19 cellular contexts compared by ENCODE assay signal in genomic region chr20:32898721-32899120, GRCh38. TPM values are rescaled to one million over a fixed set of nuclear protein-coding genes. Genes with fewer than 3 reads are reported as not detected.
DNase-seq lines count a peak whose midpoint lies in the region; ATAC-seq and TF ChIP-seq lines count a peak whose summit lies in the region.
"Had no signal": no experiment of that assay in that cellular context is flagged by ENCODE, and none has a peak within 500 bp of the region (broad histone marks: within the 10 kb centered on the region; RNA-seq: fewer than 3 reads in every experiment).

No MANE protein-coding gene starts in this region.

- peaks cover 4% of the 10 kb centered on the region; the same call in 1 of the 2 replicates for H3K4me1 ChIP-seq in GM23338 (ENCODE audit: insufficient read depth)
- H3K4me1 ChIP-seq: SJSA1, transverse colon had no signal

- H2AFZ ChIP-seq in GM23338: no peak overlapping the region
- H2AFZ ChIP-seq: neural progenitor cell had no signal

- H3K9me3 Mint-ChIP-seq in activated naive CD8-positive, alpha-beta T cell treated with anti-CD3 and anti-CD28 coated beads, Interleukin-2, amount 10 ng/mL, durations not matched to agents 7 days and 5 days: no peaks in the 10 kb centered on the region
- no peaks in the 10 kb centered on the region for H3K9me3 Mint-ChIP-seq in activated naive CD8-positive, alpha-beta T cell treated with anti-CD3 and anti-CD28 coated beads, Interleukin-2, amount 50 U/mL, for 24 hours
- H3K9me3 Mint-ChIP-seq in stimulated activated effector memory CD8-positive, alpha-beta T cell treated with anti-CD3 and anti-CD28 coated beads, Interleukin-12 subunit alpha, Interleukin-12 subunit beta, amount 100 ng/mL, for 72 hours: no peaks in the 10 kb centered on the region
- no peaks in the 10 kb centered on the region; the same call in 2 of the 3 replicates for H3K9me3 Mint-ChIP-seq in GM23338
- H3K9me3 Mint-ChIP-seq: activated CD4-positive, alpha-beta T cell treated with anti-CD3 and anti-CD28 coated beads, Interleukin-2, amount 10 ng/mL, durations not matched to agents 7 days and 5 days; activated T-cell treated with anti-CD3 and anti-CD28 coated beads, Interleukin-2, amount 50 U/mL, for 4 hours; immature natural killer cell; neural progenitor cell had no signal

- no peak overlapping the region for H3K4me3 Mint-ChIP-seq in activated naive CD8-positive, alpha-beta T cell treated with anti-CD3 and anti-CD28 coated beads, Interleukin-2, amount 10 ng/mL, durations not matched to agents 7 days and 5 days
- H3K4me3 Mint-ChIP-seq in activated naive CD8-positive, alpha-beta T cell treated with anti-CD3 and anti-CD28 coated beads, Interleukin-2, amount 50 U/mL, for 24 hours: no peak overlapping the region
- H3K4me3 Mint-ChIP-seq in stimulated activated effector memory CD8-positive, alpha-beta T cell treated with anti-CD3 and anti-CD28 coated beads, Interleukin-12 subunit alpha, Interleukin-12 subunit beta, amount 100 ng/mL, for 72 hours: no peak overlapping the region
- no peak overlapping the region for H3K4me3 Mint-ChIP-seq in GM23338
- H3K4me3 Mint-ChIP-seq: activated CD4-positive, alpha-beta T cell treated with anti-CD3 and anti-CD28 coated beads, Interleukin-2, amount 10 ng/mL, durations not matched to agents 7 days and 5 days; activated T-cell treated with anti-CD3 and anti-CD28 coated beads, Interleukin-2, amount 50 U/mL, for 4 hours; immature natural killer cell; neural progenitor cell had no signal

- no peaks in the 10 kb centered on the region for H3K27me3 Mint-ChIP-seq in activated naive CD8-positive, alpha-beta T cell treated with anti-CD3 and anti-CD28 coated beads, Interleukin-2, amount 10 ng/mL, durations not matched to agents 7 days and 5 days
- no peaks in the 10 kb centered on the region for H3K27me3 Mint-ChIP-seq in activated naive CD8-positive, alpha-beta T cell treated with anti-CD3 and anti-CD28 coated beads, Interleukin-2, amount 50 U/mL, for 24 hours
- peaks cover 10% of the 10 kb centered on the region for H3K27me3 Mint-ChIP-seq in GM23338 (ENCODE audit: insufficient read depth, low read depth, poor library complexity)
- H3K27me3 Mint-ChIP-seq: activated CD4-positive, alpha-beta T cell treated with anti-CD3 and anti-CD28 coated beads, Interleukin-2, amount 10 ng/mL, durations not matched to agents 7 days and 5 days had no signal

- peak; percentile 55 for ATAC-seq in activated naive CD8-positive, alpha-beta T cell treated with anti-CD3 and anti-CD28 coated beads, Interleukin-2, amount 10 ng/mL, durations not matched to agents 7 days and 5 days (ENCODE audit: low read depth)
- no peak for ATAC-seq in activated naive CD8-positive, alpha-beta T cell treated with anti-CD3 and anti-CD28 coated beads, Interleukin-2, amount 50 U/mL, for 24 hours
- ATAC-seq in stimulated activated effector memory CD8-positive, alpha-beta T cell treated with anti-CD3 and anti-CD28 coated beads, Interleukin-12 subunit alpha, Interleukin-12 subunit beta, amount 100 ng/mL, for 72 hours: peak; percentile 58
- ATAC-seq in HG02852 (IDR thresholded peaks at IDR 0.05; ENCODE audit: unreplicated experiment) (no peak), GM23338 (no peak), HG02981 (IDR thresholded peaks at IDR 0.05; ENCODE audit: unreplicated experiment) (no peak)
- ATAC-seq: activated T-cell treated with anti-CD3 and anti-CD28 coated beads, Interleukin-2, amount 50 U/mL, for 4 hours; right cardiac atrium had no signal

- DNase-seq in activated naive CD8-positive, alpha-beta T cell treated with anti-CD3 and anti-CD28 coated beads, Interleukin-2, amount 10 ng/mL, durations not matched to agents 7 days and 5 days: no peak
- no peak for DNase-seq in activated naive CD8-positive, alpha-beta T cell treated with anti-CD3 and anti-CD28 coated beads, Interleukin-2, amount 50 U/mL, for 24 hours
- DNase-seq in NCI-H526 (lab: John Stamatoyannopoulos, UW) (peak; percentile 79 to 88), fibroblast of mammary gland (ENCODE audit: low read depth) (peak; percentile 67), GM23338 (ENCODE audit: low spot score) (no peak)
- DNase-seq in stimulated activated effector memory CD8-positive, alpha-beta T cell treated with anti-CD3 and anti-CD28 coated beads, Interleukin-12 subunit alpha, Interleukin-12 subunit beta, amount 100 ng/mL, for 72 hours (ENCODE audit: low spot score in 2 of 2): no peak
- DNase-seq: activated CD4-positive, alpha-beta T cell treated with anti-CD3 and anti-CD28 coated beads, Interleukin-2, amount 10 ng/mL, durations not matched to agents 7 days and 5 days; activated T-cell treated with anti-CD3 and anti-CD28 coated beads, Interleukin-2, amount 50 U/mL, for 4 hours; immature natural killer cell; NCI-H1694 treated with DMSO at 0.1 percent for 48 hours; right cardiac atrium; stimulated activated CD4-positive, alpha-beta T cell treated with anti-CD3 and anti-CD28 coated beads, Interleukin-2, amount 100 ng/mL, for 48 hours; transverse colon had no signal

- no peaks in the 10 kb centered on the region for H3K79me2 ChIP-seq in GM23338 (replicated peaks; ENCODE audit: insufficient read depth)

- no peaks in the 10 kb centered on the region for H3K36me3 Mint-ChIP-seq in activated naive CD8-positive, alpha-beta T cell treated with anti-CD3 and anti-CD28 coated beads, Interleukin-2, amount 10 ng/mL, durations not matched to agents 7 days and 5 days
- H3K36me3 Mint-ChIP-seq in activated naive CD8-positive, alpha-beta T cell treated with anti-CD3 and anti-CD28 coated beads, Interleukin-2, amount 50 U/mL, for 24 hours (ENCODE audit: low read depth): no peaks in the 10 kb centered on the region
- H3K36me3 Mint-ChIP-seq in stimulated activated effector memory CD8-positive, alpha-beta T cell treated with anti-CD3 and anti-CD28 coated beads, Interleukin-12 subunit alpha, Interleukin-12 subunit beta, amount 100 ng/mL, for 72 hours: no peaks in the 10 kb centered on the region
- no peaks in the 10 kb centered on the region; the same call in 2 of the 3 replicates for H3K36me3 Mint-ChIP-seq in GM23338 (ENCODE audit: low read depth)
- H3K36me3 Mint-ChIP-seq: neural progenitor cell had no signal

- H3K27ac Mint-ChIP-seq in activated naive CD8-positive, alpha-beta T cell treated with anti-CD3 and anti-CD28 coated beads, Interleukin-2, amount 10 ng/mL, durations not matched to agents 7 days and 5 days: no peak overlapping the region
- H3K27ac Mint-ChIP-seq in activated naive CD8-positive, alpha-beta T cell treated with anti-CD3 and anti-CD28 coated beads, Interleukin-2, amount 50 U/mL, for 24 hours: no peak overlapping the region
- no peak overlapping the region for H3K27ac Mint-ChIP-seq in stimulated activated effector memory CD8-positive, alpha-beta T cell treated with anti-CD3 and anti-CD28 coated beads, Interleukin-12 subunit alpha, Interleukin-12 subunit beta, amount 100 ng/mL, for 72 hours
- H3K27ac Mint-ChIP-seq in GM23338: no peak overlapping the region
- H3K27ac Mint-ChIP-seq: activated CD4-positive, alpha-beta T cell treated with anti-CD3 and anti-CD28 coated beads, Interleukin-2, amount 10 ng/mL, durations not matched to agents 7 days and 5 days; immature natural killer cell; neural progenitor cell had no signal

- no peak overlapping the region for H3K4me3 ChIP-seq in fibroblast of mammary gland (ENCODE audit: control insufficient read depth, low read depth, low read length)
- H3K4me3 ChIP-seq in GM23338: no peak overlapping the region
- H3K4me3 ChIP-seq: neural progenitor cell, SJSA1, transverse colon had no signal

- H3K27ac ChIP-seq in GM23338 (ENCODE audit: low read depth): no peak overlapping the region
- H3K27ac ChIP-seq: neural progenitor cell, SJSA1, transverse colon had no signal

- no peaks in the 10 kb centered on the region for H3K27me3 ChIP-seq in GM23338 (ENCODE audit: insufficient read depth)
- H3K27me3 ChIP-seq: neural progenitor cell, SJSA1, transverse colon had no signal

- no peaks in the 10 kb centered on the region for H4K20me1 ChIP-seq in GM23338 (replicated peaks; ENCODE audit: insufficient read depth)

- TF ChIP-seq CTCF in fibroblast of mammary gland (conservative IDR thresholded peaks at IDR 0.05; ENCODE audit: control insufficient read depth, insufficient read depth, low read depth, low read length) (no peak), GM23338 (conservative IDR thresholded peaks at IDR 0.05; ENCODE audit: low read depth in 2 of 2) (no peak)

- H3K36me3 ChIP-seq in GM23338 (ENCODE audit: insufficient read depth): no peaks in the 10 kb centered on the region
- H3K36me3 ChIP-seq: neural progenitor cell, SJSA1, transverse colon had no signal

- H3K4me2 ChIP-seq in GM23338: no peak overlapping the region
- H3K4me2 ChIP-seq: neural progenitor cell had no signal

- POLR2A ChIA-PET in activated naive CD8-positive, alpha-beta T cell treated with anti-CD3 and anti-CD28 coated beads, Interleukin-2, amount 10 ng/mL, durations not matched to agents 7 days and 5 days (lab: Charles Lee): no interaction called here

- peaks cover 7% of the 10 kb centered on the region for H3K4me1 Mint-ChIP-seq in activated naive CD8-positive, alpha-beta T cell treated with anti-CD3 and anti-CD28 coated beads, Interleukin-2, amount 10 ng/mL, durations not matched to agents 7 days and 5 days
- peaks cover 3% of the 10 kb centered on the region for H3K4me1 Mint-ChIP-seq in activated naive CD8-positive, alpha-beta T cell treated with anti-CD3 and anti-CD28 coated beads, Interleukin-2, amount 50 U/mL, for 24 hours
- H3K4me1 Mint-ChIP-seq in stimulated activated effector memory CD8-positive, alpha-beta T cell treated with anti-CD3 and anti-CD28 coated beads, Interleukin-12 subunit alpha, Interleukin-12 subunit beta, amount 100 ng/mL, for 72 hours: peaks cover 16% of the 10 kb centered on the region
- H3K4me1 Mint-ChIP-seq in GM23338: peaks cover 3% of the 10 kb centered on the region

- no peaks in the 10 kb centered on the region for H3K9me2 ChIP-seq in GM23338 (ENCODE audit: insufficient read depth)

- peaks cover 3% of the 10 kb centered on the region; the same call in 1 of the 2 replicates for H3F3A ChIP-seq in GM23338 (replicated peaks; ENCODE audit: low read depth)

TF ChIP-seq in GM23338, 12 proteins besides CTCF, POLR2A, EP300 and RAD21 (continues in another document):
- TF ChIP-seq EZH2 (IDR thresholded peaks at IDR 0.05; ENCODE audit: low read depth, unreplicated experiment) (no peak), ETS1 (IDR thresholded peaks at IDR 0.05) (no peak)

RNA-seq across cellular contexts. Expression of gene EFCAB8, which starts 40.0 kb away (rescaled TPM):
- under 1 TPM; 0.47 to 0.77 TPM for total RNA-seq in activated naive CD8-positive, alpha-beta T cell treated with anti-CD3 and anti-CD28 coated beads, Interleukin-2, amount 10 ng/mL, durations not matched to agents 7 days and 5 days
- total RNA-seq in GM23338 (2014; rRNA removed; shearing (Covaris generic)): 0.35 TPM in 1 of 2 replicates, not detected in the other
- polyA plus RNA-seq in GM23338 (2016; fragmentation: Nextera tagmentation; extraction: Ambion mirVana): not detected in 2 replicates
- total RNA-seq: cerebellum, NCI-H460 had no signal
- polyA plus RNA-seq: right cardiac atrium had no signal

Comparison
In these comparisons a context has a peak if more than half of its experiments do, and no peak if none do; other contexts are left out.
1. ATAC-seq: peak in activated naive CD8-positive, alpha-beta T cell treated with anti-CD3 and anti-CD28 coated beads, Interleukin-2, amount 10 ng/mL, durations not matched to agents 7 days and 5 days (single experiment) and stimulated activated effector memory CD8-positive, alpha-beta T cell treated with anti-CD3 and anti-CD28 coated beads, Interleukin-12 subunit alpha, Interleukin-12 subunit beta, amount 100 ng/mL, for 72 hours (single experiment); none in activated naive CD8-positive, alpha-beta T cell treated with anti-CD3 and anti-CD28 coated beads, Interleukin-2, amount 50 U/mL, for 24 hours (single experiment), HG02852 (single experiment), GM23338 (single experiment) and HG02981 (single experiment).
2. DNase-seq: peak in NCI-H526 (2 of 2) and fibroblast of mammary gland (single experiment); none in activated naive CD8-positive, alpha-beta T cell treated with anti-CD3 and anti-CD28 coated beads, Interleukin-2, amount 10 ng/mL, durations not matched to agents 7 days and 5 days (single experiment), activated naive CD8-positive, alpha-beta T cell treated with anti-CD3 and anti-CD28 coated beads, Interleukin-2, amount 50 U/mL, for 24 hours (single experiment), stimulated activated effector memory CD8-positive, alpha-beta T cell treated with anti-CD3 and anti-CD28 coated beads, Interleukin-12 subunit alpha, Interleukin-12 subunit beta, amount 100 ng/mL, for 72 hours (0 of 2) and GM23338 (single experiment).